Comparison of ENCODE assay signal across 34 cellular contexts in genomic region chr2:78024991-78025390, GRCh38.
"Had no signal": no experiment of that assay in that cellular context is flagged by ENCODE, and none has a peak within 500 bp of the region (broad histone marks: within the 10 kb centered on the region; RNA-seq: fewer than 3 reads in every experiment).

No MANE protein-coding gene starts in this region.

- H3K36me3 ChIP-seq: adrenal gland, colonic mucosa, esophagus muscularis mucosa, gastrocnemius medialis, heart right ventricle, WERI-Rb-1 had no signal

- H3K9me3 ChIP-seq: body of pancreas, colonic mucosa, gastrocnemius medialis had no signal

- DNase-seq: activated B cell treated with CpG ODN at 0.5 μM for 24 hours; activated CD4-positive, alpha-beta memory T cell treated with anti-CD3 and anti-CD28 coated beads for 36 hours; activated CD4-positive, alpha-beta T cell treated with anti-CD3 and anti-CD28 coated beads for 48 hours; activated CD8-positive, alpha-beta memory T cell treated with anti-CD3 and anti-CD28 coated beads, Interleukin-2, amount 10 ng/mL, durations not matched to agents 7 days and 5 days; activated CD8-positive, alpha-beta memory T cell treated with anti-CD3 and anti-CD28 coated beads, Interleukin-2, amount 50 U/mL, for 4 hours; activated CD8-positive, alpha-beta T cell treated with anti-CD3 and anti-CD28 coated beads, Interleukin-2, amount 10 ng/mL, durations not matched to agents 7 days and 5 days; activated effector memory CD4-positive, alpha-beta T cell treated with anti-CD3 and anti-CD28 coated beads, Interleukin-2, amount 50 U/mL, for 16 hours; activated naive CD4-positive, alpha-beta T cell treated with anti-CD3 and anti-CD28 coated beads for 36 hours; activated naive CD8-positive, alpha-beta T cell treated with anti-CD3 and anti-CD28 coated beads for 36 hours; activated naive CD8-positive, alpha-beta T cell treated with anti-CD3 and anti-CD28 coated beads, Interleukin-2, amount 50 U/mL, for 24 hours; activated T-cell treated with anti-CD3 and anti-CD28 coated beads, Interleukin-2, amount 50 U/mL, for 1 hour; activated T-cell treated with anti-CD3 and anti-CD28 coated beads, Interleukin-2, amount 50 U/mL, for 48 hours; adrenal gland; amygdala; aorta; body of pancreas; central memory CD4-positive, alpha-beta T cell; cerebellar nuclear complex; colonic mucosa; effector CD8-positive, alpha-beta T cell; erythroblast; foreskin keratinocyte; gastrocnemius medialis; heart right ventricle; T-helper 1 cell; T-helper 17 cell; T1000; WERI-Rb-1 had no signal

- H3K27me3 ChIP-seq: adrenal gland, body of pancreas, colonic mucosa, esophagus muscularis mucosa, foreskin keratinocyte, gastrocnemius medialis, heart right ventricle had no signal

- ATAC-seq: activated CD4-positive, CD25-positive, alpha-beta regulatory T cell treated with anti-CD3 and anti-CD28 coated beads, Interleukin-2, amount 50 U/mL, for 24 hours; activated CD8-positive, alpha-beta memory T cell treated with anti-CD3 and anti-CD28 coated beads, Interleukin-2, amount 10 ng/mL, durations not matched to agents 7 days and 5 days; activated CD8-positive, alpha-beta T cell treated with anti-CD3 and anti-CD28 coated beads, Interleukin-2, amount 10 ng/mL, durations not matched to agents 7 days and 5 days; activated naive CD8-positive, alpha-beta T cell treated with anti-CD3 and anti-CD28 coated beads, Interleukin-2, amount 50 U/mL, for 24 hours; body of pancreas; foreskin keratinocyte; gastrocnemius medialis; heart right ventricle; T-helper 17 cell had no signal

- H3K4me3 ChIP-seq: adrenal gland, body of pancreas, colonic mucosa, esophagus muscularis mucosa, gastrocnemius medialis, heart right ventricle had no signal

- H3K4me1 ChIP-seq: adrenal gland, body of pancreas, colonic mucosa, esophagus muscularis mucosa, foreskin keratinocyte, gastrocnemius medialis, heart right ventricle had no signal

- H3K36me3 Mint-ChIP-seq: activated CD4-positive, alpha-beta memory T cell treated with anti-CD3 and anti-CD28 coated beads for 36 hours; activated CD8-positive, alpha-beta memory T cell treated with anti-CD3 and anti-CD28 coated beads, Interleukin-2, amount 10 ng/mL, durations not matched to agents 7 days and 5 days; activated naive CD4-positive, alpha-beta T cell treated with anti-CD3 and anti-CD28 coated beads, Interleukin-2, amount 50 U/mL, for 24 hours; activated naive CD8-positive, alpha-beta T cell treated with anti-CD3 and anti-CD28 coated beads for 36 hours had no signal

- H3K27ac ChIP-seq: adrenal gland, body of pancreas, colonic mucosa, esophagus muscularis mucosa, foreskin keratinocyte, gastrocnemius medialis, heart right ventricle, WERI-Rb-1 had no signal

- H3K27me3 Mint-ChIP-seq: activated B cell treated with CpG ODN at 0.5 μM for 24 hours; activated CD4-positive, alpha-beta memory T cell treated with anti-CD3 and anti-CD28 coated beads for 36 hours; activated CD8-positive, alpha-beta memory T cell treated with anti-CD3 and anti-CD28 coated beads, Interleukin-2, amount 10 ng/mL, durations not matched to agents 7 days and 5 days; activated naive CD4-positive, alpha-beta T cell treated with anti-CD3 and anti-CD28 coated beads, Interleukin-2, amount 50 U/mL, for 24 hours; activated naive CD8-positive, alpha-beta T cell treated with anti-CD3 and anti-CD28 coated beads for 36 hours; activated naive CD8-positive, alpha-beta T cell treated with anti-CD3 and anti-CD28 coated beads, Interleukin-2, amount 50 U/mL, for 24 hours; T-helper 17 cell had no signal

- H3K4me1 Mint-ChIP-seq: activated B cell treated with CpG ODN at 0.5 μM for 24 hours; activated CD8-positive, alpha-beta memory T cell treated with anti-CD3 and anti-CD28 coated beads, Interleukin-2, amount 10 ng/mL, durations not matched to agents 7 days and 5 days; activated naive CD4-positive, alpha-beta T cell treated with anti-CD3 and anti-CD28 coated beads, Interleukin-2, amount 50 U/mL, for 24 hours; activated naive CD8-positive, alpha-beta T cell treated with anti-CD3 and anti-CD28 coated beads for 36 hours; activated naive CD8-positive, alpha-beta T cell treated with anti-CD3 and anti-CD28 coated beads, Interleukin-2, amount 50 U/mL, for 24 hours; T-helper 17 cell had no signal

- H3K4me3 Mint-ChIP-seq: activated B cell treated with CpG ODN at 0.5 μM for 24 hours; activated CD4-positive, alpha-beta memory T cell treated with anti-CD3 and anti-CD28 coated beads for 36 hours; activated CD8-positive, alpha-beta memory T cell treated with anti-CD3 and anti-CD28 coated beads, Interleukin-2, amount 10 ng/mL, durations not matched to agents 7 days and 5 days; activated CD8-positive, alpha-beta T cell treated with anti-CD3 and anti-CD28 coated beads, Interleukin-2, amount 10 ng/mL, durations not matched to agents 7 days and 5 days; activated naive CD4-positive, alpha-beta T cell treated with anti-CD3 and anti-CD28 coated beads for 36 hours; activated naive CD4-positive, alpha-beta T cell treated with anti-CD3 and anti-CD28 coated beads, Interleukin-2, amount 50 U/mL, for 24 hours; activated naive CD8-positive, alpha-beta T cell treated with anti-CD3 and anti-CD28 coated beads for 36 hours; activated naive CD8-positive, alpha-beta T cell treated with anti-CD3 and anti-CD28 coated beads, Interleukin-2, amount 50 U/mL, for 24 hours; activated T-helper 1 cell treated with anti-CD3 and anti-CD28 coated beads, Interleukin-12 subunit alpha, Interleukin-12 subunit beta, Interleukin-2, Interleukin-4 antibody, amounts not matched to agents 30 ng/mL and 10 ng/mL and 1 ng/mL, durations not matched to agents 14 hours and 24 hours and 36 hours; T-helper 17 cell; T-helper 2 cell treated with Interferon-gamma antibody and Interleukin-4, amounts not matched to agents 5 μg/mL and 100 μg/mL, for 36 hours had no signal

- H3K27ac Mint-ChIP-seq: activated B cell treated with CpG ODN at 0.5 μM for 24 hours; activated CD4-positive, alpha-beta memory T cell treated with anti-CD3 and anti-CD28 coated beads for 36 hours; activated CD8-positive, alpha-beta memory T cell treated with anti-CD3 and anti-CD28 coated beads, Interleukin-2, amount 10 ng/mL, durations not matched to agents 7 days and 5 days; activated CD8-positive, alpha-beta T cell treated with anti-CD3 and anti-CD28 coated beads, Interleukin-2, amount 10 ng/mL, durations not matched to agents 7 days and 5 days; activated naive CD4-positive, alpha-beta T cell treated with anti-CD3 and anti-CD28 coated beads for 36 hours; activated naive CD4-positive, alpha-beta T cell treated with anti-CD3 and anti-CD28 coated beads, Interleukin-2, amount 50 U/mL, for 24 hours; activated naive CD8-positive, alpha-beta T cell treated with anti-CD3 and anti-CD28 coated beads for 36 hours; activated naive CD8-positive, alpha-beta T cell treated with anti-CD3 and anti-CD28 coated beads, Interleukin-2, amount 50 U/mL, for 24 hours; activated T-helper 1 cell treated with anti-CD3 and anti-CD28 coated beads, Interleukin-12 subunit alpha, Interleukin-12 subunit beta, Interleukin-2, Interleukin-4 antibody, amounts not matched to agents 30 ng/mL and 10 ng/mL and 1 ng/mL, durations not matched to agents 14 hours and 24 hours and 36 hours; activated T-helper 2 cell treated with anti-CD3 and anti-CD28 coated beads, Interferon-gamma antibody, Interleukin-2, Interleukin-4, amounts not matched to agents 10 μg/mL and 5 μg/mL and 100 μg/mL, durations not matched to agents 14 hours and 24 hours and 36 hours; T-helper 17 cell; T-helper 2 cell treated with Interferon-gamma antibody and Interleukin-4, amounts not matched to agents 5 μg/mL and 100 μg/mL, for 36 hours had no signal
